In the genomic region with DNA sequence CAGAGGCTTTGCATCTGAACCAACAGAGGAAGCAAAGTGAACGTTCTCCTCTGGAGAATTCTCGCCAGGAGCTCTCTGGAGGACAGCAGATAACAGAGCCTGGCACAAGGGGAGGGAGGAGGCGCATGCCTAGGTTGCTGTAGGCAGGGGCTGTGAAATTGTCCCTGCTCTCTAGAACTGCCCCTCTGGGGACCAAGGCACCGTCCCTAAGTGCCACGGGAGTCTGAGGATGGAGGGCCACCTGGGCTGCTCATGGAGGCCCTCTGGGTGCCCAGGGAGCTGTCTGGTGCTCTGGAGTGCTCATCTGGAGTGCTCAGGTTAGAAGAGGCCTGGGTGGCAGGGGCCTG, we compare ENCODE assay signal across 17 cellular contexts.
DNase-seq lines count a peak whose midpoint lies in the region; TF ChIP-seq lines count a peak whose summit lies in the region.
"Had no signal": no experiment of that assay in that cellular context is flagged by ENCODE, and none has a peak within 500 bp of the region (broad histone marks: within the 10 kb centered on the region; RNA-seq: fewer than 3 reads in every experiment).

No MANE protein-coding gene starts in this region.

- H3K27ac ChIP-seq in H9 (ENCODE audit: insufficient read length, low read depth, low read length) (no peak overlapping the region), testis (no peak overlapping the region)
- H3K27ac ChIP-seq: C4-2B had no signal

- H4K5ac ChIP-seq in H9 (ENCODE audit: insufficient read length, low read depth, low read length) = no peak overlapping the region

- H2AK5ac ChIP-seq in H9 (ENCODE audit: insufficient read length, low read length) = no peak overlapping the region

- H3K9me3 ChIP-seq in H9 (ENCODE audit: control insufficient read depth, low read depth, low read length) (no peaks in the 10 kb centered on the region), testis (no peaks in the 10 kb centered on the region)
- H3K9me3 ChIP-seq: Caco-2 had no signal

- TF ChIP-seq POLR2A in testis (IDR thresholded peaks at IDR 0.05) = no peak

- H3K79me2 ChIP-seq in H9 (ENCODE audit: insufficient read depth, low read length) = no peaks in the 10 kb centered on the region

- no peak overlapping the region for H3K56ac ChIP-seq in H9 (ENCODE audit: insufficient read length, low read depth, low read length)

- 0 out of 4 replicates have a peak, but pooled peaks cover 0 to 3% of the 10 kb centered on the region in 2 experiments for H3K4me1 Mint-ChIP-seq in H9

- intact Hi-C loops in testis (cut with DNase I; ENCODE audit: low total_unique reads) = no loop called here

- H4K20me1 ChIP-seq in H9 (ENCODE audit: control insufficient read depth, insufficient read depth, insufficient read length) = no peaks in the 10 kb centered on the region

- peak overlapping the region in 2 of 3 experiments; percentile 73 to 87; a peak in 2 of 7 replicates for H3K27ac Mint-ChIP-seq in H9
- H3K27ac Mint-ChIP-seq: CD4-positive, alpha-beta T cell; GM23338 had no signal

- no peak overlapping the region for H3K4me2 ChIP-seq in H9 (ENCODE audit: insufficient read depth, insufficient read length, low read length)
- H3K4me2 ChIP-seq: GM23338 had no signal

- H3K4ac ChIP-seq in H9 (ENCODE audit: low read depth, low read length) = no peak overlapping the region

- H3K4me3 Mint-ChIP-seq in H9 = no peak overlapping the region
- H3K4me3 Mint-ChIP-seq: CD4-positive, alpha-beta T cell; GM23338 had no signal

- peaks cover 2% of the 10 kb centered on the region for H3K23me2 ChIP-seq in H9 (ENCODE audit: insufficient read length, low read depth, low read length, poor library complexity, severe bottlenecking)

- no peak overlapping the region for H3K9ac ChIP-seq in H9 (ENCODE audit: extremely low read depth, insufficient read length, low read length)

- no peaks in the 10 kb centered on the region; a peak in 1 of 5 replicates for H3K9me3 Mint-ChIP-seq in H9
- H3K9me3 Mint-ChIP-seq: CD4-positive, alpha-beta T cell; GM23338 had no signal

- no peaks in the 10 kb centered on the region for H3K36me3 ChIP-seq in testis (ENCODE audit: low read depth, missing control alignments)

- no peak overlapping the region for H3K18ac ChIP-seq in H9 (ENCODE audit: insufficient read length, low read depth, low read length)

- no peaks in the 10 kb centered on the region for H3K79me1 ChIP-seq in H9 (ENCODE audit: insufficient read depth, low read depth, low read length, poor library complexity, severe bottlenecking)

- no peak overlapping the region for H3K23ac ChIP-seq in H9 (ENCODE audit: insufficient read length, low read depth, low read length)

- CTCF ChIA-PET in GM10248 (lab: Yijun Ruan, JAX) = interaction anchor here (1.2 kb wide), 2 partner anchors 9 to 24 kb away, joined by 3 read pairs; no protein-coding TSS in a partner anchor

- no peaks in the 10 kb centered on the region for H3K4me1 ChIP-seq in H9 (ENCODE audit: insufficient read depth, low read length)
- no peaks in the 10 kb centered on the region for H3K4me1 ChIP-seq in testis
- H3K4me1 ChIP-seq: Caco-2 had no signal

- no peaks in the 10 kb centered on the region for H3K27me3 Mint-ChIP-seq in H9 (ENCODE audit: low read depth)
- H3K27me3 Mint-ChIP-seq: CD4-positive, alpha-beta T cell had no signal

- H2BK12ac ChIP-seq in H9 (ENCODE audit: insufficient read length, low read depth, low read length) = no peak overlapping the region

- TF ChIP-seq CTCF in GM10248 (IDR thresholded peaks at IDR 0.05; ENCODE audit: control extremely low read depth, extremely low read depth, low read depth, missing control alignments) = no peak
- TF ChIP-seq CTCF in H9 (conservative IDR thresholded peaks at IDR 0.05) = no peak
- TF ChIP-seq CTCF in testis (IDR thresholded peaks at IDR 0.05) = no peak

- H4K91ac ChIP-seq in H9 (ENCODE audit: insufficient read length, low read depth, low read length) = no peak overlapping the region

- WGBS in H9 (ENCODE audit: extremely low coverage, insufficient read length, low lambda C conversion rate) = no CpG with 5 or more reads among the region's 5 CpGs
- WGBS in testis, 2 donors = 55 to 76% methylated on average over 4 to 5 of the region's 5 CpGs

- no peak overlapping the region for H2BK5ac ChIP-seq in H9 (ENCODE audit: insufficient read length, low read length)

- no peak overlapping the region for H2BK20ac ChIP-seq in H9 (ENCODE audit: low read depth, low read length, poor library complexity, severe bottlenecking)

- no peak overlapping the region for H4K8ac ChIP-seq in H9 (replicated peaks; ENCODE audit: insufficient read length, low read depth, low read length)

- H3K14ac ChIP-seq in H9 (ENCODE audit: insufficient read depth, low read length) = no peak overlapping the region

- H2BK120ac ChIP-seq in H9 (ENCODE audit: low read depth, low read length, poor library complexity, severe bottlenecking) = no peak overlapping the region

- H3T11ph ChIP-seq in H9 (ENCODE audit: low read length) = no peak overlapping the region

- no peak overlapping the region for H2AFZ ChIP-seq in H9 (ENCODE audit: low read length)
- H2AFZ ChIP-seq: GM23338 had no signal

- DNase-seq in GM10248 (ENCODE audit: extremely low spot score) = peak; percentile 10
- DNase-seq in H9 = no peak
- peak; percentile 1 for DNase-seq in hepatic stellate cell (ENCODE audit: low spot score)
- peak; percentile 5 for DNase-seq in testis
- DNase-seq in activated T-cell treated with anti-CD3 and anti-CD28 coated beads for 4 hours = no peak
- DNase-seq in SKM-1 (lab: John Stamatoyannopoulos, UW; ENCODE audit: unreplicated experiment) = no peak
- DNase-seq in AG08395 (ENCODE audit: low spot score) = no peak
- DNase-seq: Caco-2; CD4-positive, alpha-beta T cell; DMS153; DMS79 treated with DMSO at 0.1 percent for 48 hours; GF-D8; IMR-90 had no signal

- H2BK15ac ChIP-seq in H9 (ENCODE audit: low read depth, low read length) = no peak overlapping the region

- no peak overlapping the region for H3K4me3 ChIP-seq in testis
- H3K4me3 ChIP-seq: GM12878, GM23338, K562 had no signal

- peaks cover 4 to 19% (median 8%) of the 10 kb centered on the region in 3 experiments; a peak in 5 of 7 replicates for H3K36me3 Mint-ChIP-seq in H9 (ENCODE audit: insufficient read depth in 1 of 3, low read depth in 3 of 3)

- H3K27me3 ChIP-seq in H9 (ENCODE audit: insufficient read depth, low read length) (no peaks in the 10 kb centered on the region), testis (no peaks in the 10 kb centered on the region)

- POLR2A ChIA-PET in GM10248 (lab: Yijun Ruan, JAX) = no interaction called here

Comparison
In these comparisons a context has a peak if more than half of its experiments do, and no peak if none do; other contexts are left out.
1. DNase-seq: peak in GM10248 (single experiment), hepatic stellate cell (single experiment) and testis (single experiment); none in H9 (single experiment), activated T-cell treated with anti-CD3 and anti-CD28 coated beads for 4 hours (single experiment), SKM-1 (single experiment) and AG08395 (single experiment).